Comparison of ENCODE assay signal across 8 cellular contexts in genomic region chr2:61471905-61472805, GRCh38. TPM values are rescaled to one million over a fixed set of nuclear protein-coding genes. Genes with fewer than 3 reads are reported as not detected.
DNase-seq lines count a peak whose midpoint lies in the region; TF ChIP-seq lines count a peak whose summit lies in the region.

No MANE protein-coding gene starts in this region.

- H3K36me3 ChIP-seq in adipocyte (ENCODE audit: control insufficient read depth, insufficient read depth, low read length, severe bottlenecking) (peaks cover 10% of the 10 kb centered on the region), iPS-15b (ENCODE audit: control insufficient read depth, insufficient read depth, low read length) (no peaks in the 10 kb centered on the region), skeletal muscle tissue (ENCODE audit: control insufficient read depth in 3 of 3, insufficient read depth in 3 of 3, low read length in 3 of 3) (peaks cover 0 to 3% (median under 1%) of the 10 kb centered on the region in 3 donors)

- in situ Hi-C loops in GM13976 (cut with MboI; ENCODE audit: low sequenced_read_pairs, unreplicated experiment), result no loop called here

- H3K9me3 ChIP-seq in adipocyte (ENCODE audit: control insufficient read depth, low read length), result no peaks in the 10 kb centered on the region
- no peaks in the 10 kb centered on the region for H3K9me3 ChIP-seq in iPS-15b (ENCODE audit: control insufficient read depth, insufficient read depth, low read length)
- H3K9me3 ChIP-seq in skeletal muscle tissue (ENCODE audit: control insufficient read depth in 3 of 3, low read length in 3 of 3), result no peaks in the 10 kb centered on the region

- peak overlapping the region; percentile 97 for H3K27ac ChIP-seq in skeletal muscle tissue (ENCODE audit: low read depth, low read length)

- H3K4me1 ChIP-seq in adipocyte (ENCODE audit: control insufficient read depth, insufficient read depth, low read length) (peaks cover 15% of the 10 kb centered on the region), iPS-15b (ENCODE audit: control insufficient read depth, insufficient read depth, low read length) (peaks cover 6% of the 10 kb centered on the region), skeletal muscle tissue (ENCODE audit: control insufficient read depth in 3 of 3, insufficient read depth in 3 of 3, low read length in 3 of 3) (peaks cover 8 to 20% (median 13%) of the 10 kb centered on the region in 3 donors)

- DNase-seq in AG10803 (ENCODE audit: low read depth), result peak; percentile 16
- peak; percentile 35 for DNase-seq in GM13976 (ENCODE audit: low spot score)
- peak; percentile 47 for DNase-seq in NCI-H345 (lab: John Stamatoyannopoulos, UW)
- peak; percentile 42 for DNase-seq in adipocyte (ENCODE audit: low read depth)
- DNase-seq in SHP77 treated with DMSO at 0.1 percent for 48 hours (lab: John Stamatoyannopoulos, UW), result no peak
- no peak for DNase-seq in GM19240 (ENCODE audit: insufficient read length, low spot score)

- TF ChIP-seq CTCF in AG10803 (conservative IDR thresholded peaks at IDR 0.05; ENCODE audit: low read length) (no peak), GM13976 (IDR thresholded peaks at IDR 0.05; ENCODE audit: borderline replicate concordance, control extremely low read depth, extremely low read depth, insufficient read depth, missing control alignments) (no peak)

- H3K9ac ChIP-seq in adipocyte (ENCODE audit: low read length) (peak overlapping the region; percentile 100), iPS-15b (ENCODE audit: low read depth, low read length) (peak overlapping the region; percentile 97), skeletal muscle tissue (ENCODE audit: low read depth in 1 of 3, low read length in 3 of 3) (peak overlapping the region; percentile 80 to 99 (median 95))

- H3K4me3 ChIP-seq in AG10803 (ENCODE audit: low read length) (peak overlapping the region; percentile 89), adipocyte (ENCODE audit: low read length) (peak overlapping the region; percentile 98), iPS-15b (ENCODE audit: low read depth, low read length) (peak overlapping the region; percentile 68), skeletal muscle tissue (ENCODE audit: low read length in 3 of 3) (peak overlapping the region; percentile 71 to 91 (median 86))

- H3K27me3 ChIP-seq in adipocyte (replicated peaks; ENCODE audit: control insufficient read depth, insufficient read depth, low read length) (no peaks in the 10 kb centered on the region), iPS-15b (ENCODE audit: control insufficient read depth, insufficient read depth, low read length) (no peaks in the 10 kb centered on the region), skeletal muscle tissue (ENCODE audit: control insufficient read depth in 3 of 3, insufficient read depth in 3 of 3, low read length in 3 of 3) (no peaks in the 10 kb centered on the region)

RNA-seq across cellular contexts. Expression of gene USP34, which starts 1.3 kb away (rescaled TPM):
- 108 TPM for total RNA-seq in skeletal muscle tissue

Comparison
In these comparisons a context has a peak if more than half of its experiments do, and no peak if none do; other contexts are left out.
1. DNase-seq: peak in AG10803 (single experiment), GM13976 (single experiment), NCI-H345 (single experiment) and adipocyte (single experiment); none in SHP77 treated with DMSO at 0.1 percent for 48 hours (single experiment) and GM19240 (single experiment).
2. Peak in every context shown above with its lines, with median percentiles within 50 percentile points of each other: H3K4me3 ChIP-seq and H3K9ac ChIP-seq.